17 cellular contexts compared by ENCODE assay signal in genomic region chr1:16615253-16616252, GRCh38. TPM values are rescaled to one million over a fixed set of nuclear protein-coding genes. Genes with fewer than 3 reads are reported as not detected.
A peak's percentile ranks its signal among the peaks of the same experiment; 100 is the strongest.
DNase-seq lines count a peak whose midpoint lies in the region; ATAC-seq and TF ChIP-seq lines count a peak whose summit lies in the region.
"Had no signal": no experiment of that assay in that cellular context is flagged by ENCODE, and none has a peak within 500 bp of the region (broad histone marks: within the 10 kb centered on the region; RNA-seq: fewer than 3 reads in every experiment).

No MANE protein-coding gene starts in this region.

- H3K27ac Mint-ChIP-seq in activated CD4-positive, alpha-beta T cell treated with anti-CD3 and anti-CD28 coated beads for 36 hours: no peak overlapping the region
- no peak overlapping the region for H3K27ac Mint-ChIP-seq in endothelial cell (ENCODE audit: unreplicated experiment)
- no peak overlapping the region for H3K27ac Mint-ChIP-seq in progenitor cell of endocrine pancreas
- H3K27ac Mint-ChIP-seq: naive thymus-derived CD8-positive, alpha-beta T cell had no signal

- H3K4me3 ChIP-seq in SK-N-MC: no peak overlapping the region
- H3K4me3 ChIP-seq: skin epidermis, testis had no signal

- POLR2A ChIA-PET in activated CD4-positive, alpha-beta T cell treated with anti-CD3 and anti-CD28 coated beads for 36 hours (lab: Charles Lee): no interaction called here

- no peaks in the 10 kb centered on the region for H3K36me3 Mint-ChIP-seq in activated CD4-positive, alpha-beta T cell treated with anti-CD3 and anti-CD28 coated beads for 36 hours (ENCODE audit: low read depth)
- H3K36me3 Mint-ChIP-seq in endothelial cell (ENCODE audit: low read depth, unreplicated experiment) (no peaks in the 10 kb centered on the region), progenitor cell of endocrine pancreas (ENCODE audit: insufficient read depth) (no peaks in the 10 kb centered on the region)
- H3K36me3 Mint-ChIP-seq: naive thymus-derived CD8-positive, alpha-beta T cell had no signal

- H3K4me3 Mint-ChIP-seq in activated CD4-positive, alpha-beta T cell treated with anti-CD3 and anti-CD28 coated beads for 36 hours: no peak overlapping the region
- no peak overlapping the region for H3K4me3 Mint-ChIP-seq in endothelial cell (ENCODE audit: unreplicated experiment)
- no peak overlapping the region for H3K4me3 Mint-ChIP-seq in progenitor cell of endocrine pancreas (ENCODE audit: low read depth)
- H3K4me3 Mint-ChIP-seq: naive thymus-derived CD8-positive, alpha-beta T cell had no signal

- intact Hi-C loops in activated CD4-positive, alpha-beta T cell treated with anti-CD3 and anti-CD28 coated beads for 36 hours (cut with DNase I, micrococcal nuclease): loop anchor here in 1 of 2 experiments (1.0 kb wide), 1 partner anchor 29 kb away; no protein-coding TSS in a partner anchor

- H3K9me3 ChIP-seq in SK-N-MC (ENCODE audit: low read depth, low read length): no peaks in the 10 kb centered on the region
- H3K9me3 ChIP-seq: testis had no signal

- no peak overlapping the region for H3K27ac ChIP-seq in SK-N-MC
- H3K27ac ChIP-seq: skin epidermis, testis had no signal

- no peaks in the 10 kb centered on the region for H3K36me3 ChIP-seq in SK-N-MC (ENCODE audit: insufficient read depth, low read length)

- no peaks in the 10 kb centered on the region for H3K27me3 Mint-ChIP-seq in activated CD4-positive, alpha-beta T cell treated with anti-CD3 and anti-CD28 coated beads for 36 hours
- no peaks in the 10 kb centered on the region for H3K27me3 Mint-ChIP-seq in endothelial cell (ENCODE audit: unreplicated experiment)
- no peaks in the 10 kb centered on the region for H3K27me3 Mint-ChIP-seq in progenitor cell of endocrine pancreas
- H3K27me3 Mint-ChIP-seq: naive thymus-derived CD8-positive, alpha-beta T cell had no signal

- peak; percentile 9 for DNase-seq in activated CD4-positive, alpha-beta T cell treated with anti-CD3 and anti-CD28 coated beads for 36 hours
- no peak for DNase-seq in activated CD4-positive, alpha-beta T cell treated with anti-CD3 and anti-CD28 coated beads for 1 hour
- DNase-seq in SK-N-MC (ENCODE audit: low read depth, low spot score) (no peak), endothelial cell (ENCODE audit: low spot score) (peak; percentile 3), progenitor cell of endocrine pancreas (ENCODE audit: low spot score, unreplicated experiment) (peak; percentile 12), DMS53 (lab: John Stamatoyannopoulos, UW) (no peak)
- DNase-seq: activated effector memory CD4-positive, alpha-beta T cell treated with anti-CD3 and anti-CD28 coated beads, Interleukin-2, amount 50 U/mL, for 16 hours; GDM1; kidney glomerular epithelial cell; NCI-H2029 treated with DMSO at 0.1 percent for 48 hours; NCI-H748 treated with DMSO at 0.1 percent for 48 hours; SHP77; testis had no signal

- H3K4me1 Mint-ChIP-seq in activated CD4-positive, alpha-beta T cell treated with anti-CD3 and anti-CD28 coated beads for 36 hours: no peaks in the 10 kb centered on the region
- H3K4me1 Mint-ChIP-seq in endothelial cell (ENCODE audit: unreplicated experiment) (no peaks in the 10 kb centered on the region), progenitor cell of endocrine pancreas (ENCODE audit: low read depth) (no peaks in the 10 kb centered on the region)
- H3K4me1 Mint-ChIP-seq: naive thymus-derived CD8-positive, alpha-beta T cell had no signal

- TF ChIP-seq CTCF in endothelial cell (IDR thresholded peaks at IDR 0.05; ENCODE audit: unreplicated experiment): no peak
- TF ChIP-seq CTCF in progenitor cell of endocrine pancreas (IDR thresholded peaks at IDR 0.05; ENCODE audit: unreplicated experiment): no peak

- peak overlapping the region; percentile 2 for H3K9ac ChIP-seq in SK-N-MC (ENCODE audit: insufficient read length)

- CTCF ChIA-PET in activated CD4-positive, alpha-beta T cell treated with anti-CD3 and anti-CD28 coated beads for 36 hours (lab: Charles Lee): interaction anchor here (0.6 to 3.0 kb wide), 11 partner anchors 10 to 336 kb away, joined by 3 to 32 read pairs (median 4); no protein-coding TSS in a partner anchor

- no peaks in the 10 kb centered on the region for H3K9me3 Mint-ChIP-seq in activated CD4-positive, alpha-beta T cell treated with anti-CD3 and anti-CD28 coated beads for 36 hours (ENCODE audit: low read depth)
- H3K9me3 Mint-ChIP-seq in endothelial cell (ENCODE audit: unreplicated experiment) (no peaks in the 10 kb centered on the region), progenitor cell of endocrine pancreas (ENCODE audit: low read depth) (no peaks in the 10 kb centered on the region)
- H3K9me3 Mint-ChIP-seq: naive thymus-derived CD8-positive, alpha-beta T cell had no signal

- ATAC-seq in activated CD4-positive, alpha-beta T cell treated with anti-CD3 and anti-CD28 coated beads for 36 hours: no peak
- ATAC-seq in GM21390 (IDR thresholded peaks at IDR 0.05; ENCODE audit: unreplicated experiment): no peak
- ATAC-seq in HG02981 (IDR thresholded peaks at IDR 0.05; ENCODE audit: unreplicated experiment): no peak
- ATAC-seq: naive thymus-derived CD8-positive, alpha-beta T cell had no signal

RNA-seq across cellular contexts. Expression of gene NBPF1, which starts 2.2 kb away (rescaled TPM):
- 1 to 10 TPM; 5.8 to 6.2 TPM for total RNA-seq in activated CD4-positive, alpha-beta T cell treated with anti-CD3 and anti-CD28 coated beads for 36 hours
- total RNA-seq in endothelial cell (ENCODE audit: unreplicated experiment) (41.8 TPM), progenitor cell of endocrine pancreas (100 TPM in 2 replicates)

RNA-seq across cellular contexts. Expression of gene RNU1-3, which starts 51.2 kb away (rescaled TPM):
- 1,000 to 10,000 TPM; 1,573 to 2,291 TPM for total RNA-seq in activated CD4-positive, alpha-beta T cell treated with anti-CD3 and anti-CD28 coated beads for 36 hours
- total RNA-seq in endothelial cell (ENCODE audit: unreplicated experiment) (3,428 TPM), progenitor cell of endocrine pancreas (3,923 and 3,957 TPM in 2 replicates)

Comparison
In these comparisons a context has a peak if more than half of its experiments do, and no peak if none do; other contexts are left out.
1. DNase-seq: peak in activated CD4-positive, alpha-beta T cell treated with anti-CD3 and anti-CD28 coated beads for 36 hours (single experiment), endothelial cell (single experiment) and progenitor cell of endocrine pancreas (single experiment); none in activated CD4-positive, alpha-beta T cell treated with anti-CD3 and anti-CD28 coated beads for 1 hour (single experiment), SK-N-MC (single experiment) and DMS53 (single experiment).